21 cellular contexts compared by ENCODE assay signal in the genomic region with DNA sequence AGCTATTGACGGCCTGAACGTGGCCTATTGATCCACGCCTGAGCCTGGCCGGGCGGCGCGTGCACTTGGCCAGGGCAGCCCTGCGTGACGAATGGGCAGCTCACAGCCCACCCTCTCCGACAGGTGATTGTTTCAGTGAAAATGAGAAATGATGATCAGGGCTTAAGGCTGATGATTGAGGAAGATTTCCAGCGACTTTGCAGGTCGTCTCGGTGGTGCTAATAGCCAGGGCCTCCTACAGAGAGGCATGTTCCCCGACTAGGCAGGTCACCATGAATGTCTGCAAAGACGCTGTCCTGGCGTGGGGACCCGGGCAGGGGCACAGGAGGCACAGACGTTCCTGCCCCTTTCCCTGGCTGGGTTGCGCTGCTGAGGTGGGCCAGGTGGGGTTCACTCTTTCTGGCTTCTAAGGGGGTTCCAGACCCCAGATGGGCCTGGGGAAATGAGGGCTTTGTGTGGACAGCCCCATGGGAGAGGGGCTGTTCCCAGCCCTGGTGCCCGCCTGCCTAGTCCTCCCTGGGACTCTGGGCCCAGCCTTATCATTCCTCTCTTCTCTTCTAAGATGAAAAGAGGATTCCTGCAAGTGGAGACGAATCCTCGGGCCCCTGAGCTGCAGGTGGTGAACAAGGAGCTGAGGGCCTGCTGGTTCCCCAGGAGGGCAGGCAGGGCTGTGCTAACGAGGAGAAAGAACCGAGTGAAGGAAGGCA.
DNase-seq lines count a peak whose midpoint lies in the region; ATAC-seq and TF ChIP-seq lines count a peak whose summit lies in the region.
"Had no signal": no experiment of that assay in that cellular context is flagged by ENCODE, and none has a peak within 500 bp of the region (broad histone marks: within the 10 kb centered on the region; RNA-seq: fewer than 3 reads in every experiment).

No MANE protein-coding gene starts in this region.

- peak overlapping the region; percentile 69 for H3K27ac ChIP-seq in WERI-Rb-1
- H3K27ac ChIP-seq: SK-N-MC, thoracic aorta, vagina, VCaP had no signal

- H3K9me3 ChIP-seq in WERI-Rb-1 (ENCODE audit: severe bottlenecking) = no peaks in the 10 kb centered on the region
- H3K9me3 ChIP-seq: A549, thoracic aorta, vagina had no signal

- peak; percentile 27 for DNase-seq in activated effector memory CD4-positive, alpha-beta T cell treated with anti-CD3 and anti-CD28 coated beads, Interleukin-2, amount 50 U/mL, for 16 hours
- no peak for DNase-seq in activated effector memory CD4-positive, alpha-beta T cell treated with Interleukin-2 at 50 U/mL for 16 hours
- DNase-seq in WERI-Rb-1 (peak; percentile 16), islet precursor cell (peak; percentile 51), sciatic nerve (ENCODE audit: low spot score) (peak; percentile 44), middle frontal gyrus (ENCODE audit: extremely low spot score, low spot score) (no peak), SKM-1 (lab: John Stamatoyannopoulos, UW; ENCODE audit: unreplicated experiment) (no peak)
- DNase-seq in activated CD4-positive, alpha-beta T cell treated with anti-CD3 and anti-CD28 coated beads for 1 hour = no peak
- DNase-seq: activated CD4-positive, alpha-beta T cell treated with anti-CD3 and anti-CD28 coated beads, Interleukin-2, amount 50 U/mL, for 4 hours; effector memory CD4-positive, alpha-beta T cell; foreskin fibroblast; GF-D8; NCI-H446; NK-92 treated with Interleukin-12 subunit alpha and Interleukin-12 subunit beta, amount 100 ng/mL, for 24 hours; stimulated activated CD4-positive, alpha-beta T cell treated with anti-CD3 and anti-CD28 coated beads, Interleukin-2, amount 100 ng/mL, for 48 hours; stimulated activated naive CD4-positive, alpha-beta T cell had no signal

- ATAC-seq in sciatic nerve = no peak

- TF ChIP-seq CTCF in WERI-Rb-1 (IDR thresholded peaks at IDR 0.05; ENCODE audit: low read depth, low read length) = no peak

- H3K4me3 ChIP-seq in WERI-Rb-1 (ENCODE audit: low read depth, low read length) = no peak overlapping the region
- H3K4me3 ChIP-seq: A549, SK-N-MC, thoracic aorta, vagina had no signal

- no peaks in the 10 kb centered on the region for H3K27me3 ChIP-seq in WERI-Rb-1 (ENCODE audit: insufficient read depth, low read depth, severe bottlenecking)
- H3K27me3 ChIP-seq: vagina had no signal

- H3K36me3 ChIP-seq in WERI-Rb-1 = no peaks in the 10 kb centered on the region
- H3K36me3 ChIP-seq: thoracic aorta, vagina had no signal

- intact Hi-C loops in sciatic nerve (cut with DNase I) = no loop called here

Comparison
In these comparisons a context has a peak if more than half of its experiments do, and no peak if none do; other contexts are left out.
1. DNase-seq: peak in activated effector memory CD4-positive, alpha-beta T cell treated with anti-CD3 and anti-CD28 coated beads, Interleukin-2, amount 50 U/mL, for 16 hours (single experiment), WERI-Rb-1 (single experiment), islet precursor cell (single experiment) and sciatic nerve (single experiment); none in activated effector memory CD4-positive, alpha-beta T cell treated with Interleukin-2 at 50 U/mL for 16 hours (single experiment), middle frontal gyrus (single experiment), activated CD4-positive, alpha-beta T cell treated with anti-CD3 and anti-CD28 coated beads for 1 hour (single experiment) and SKM-1 (single experiment).